Comparison of ENCODE assay signal across 9 cellular contexts in the genomic region with DNA sequence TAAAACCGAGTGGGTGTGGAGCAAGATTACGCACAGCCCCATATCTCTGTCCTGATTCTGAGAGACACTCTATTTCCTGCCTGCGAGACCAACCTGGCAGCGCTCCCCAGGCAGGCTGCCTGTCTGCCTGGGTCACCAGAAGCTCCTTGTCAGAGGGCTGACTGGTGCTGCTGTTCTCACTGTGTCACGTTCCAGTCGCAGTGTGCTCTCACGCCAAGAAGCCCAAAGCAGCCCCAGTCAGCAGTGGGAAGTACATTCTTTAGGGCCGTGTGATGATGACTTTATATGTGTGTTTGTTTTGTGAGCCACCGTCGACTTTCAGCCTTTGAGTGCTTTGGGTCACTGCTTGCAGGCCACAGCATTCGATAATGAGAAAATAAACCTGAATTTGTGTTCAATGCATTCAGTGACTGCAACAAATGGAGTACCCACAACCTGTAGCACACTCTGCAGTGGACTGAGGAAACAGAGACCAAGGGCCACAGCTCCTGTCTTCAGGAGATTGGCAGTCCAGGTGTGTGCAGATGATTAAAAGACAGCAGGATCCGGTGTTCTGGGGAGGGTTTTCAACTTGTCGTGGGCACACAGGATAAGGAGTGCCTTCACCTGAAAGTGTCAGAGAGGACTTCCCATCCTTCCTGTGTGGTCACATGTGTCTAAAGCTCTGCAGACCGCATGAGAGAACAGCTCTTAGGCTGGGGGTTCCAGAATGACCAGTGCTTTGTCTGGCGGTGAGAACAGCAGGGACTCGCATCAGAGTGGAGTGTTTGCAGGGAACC. TPM values are rescaled to one million over a fixed set of nuclear protein-coding genes. Genes with fewer than 3 reads are reported as not detected.
A peak's percentile ranks its signal among the peaks of the same experiment; 100 is the strongest.
DNase-seq lines count a peak whose midpoint lies in the region; ATAC-seq, FAIRE-seq and TF ChIP-seq lines count a peak whose summit lies in the region.
"Had no signal": no experiment of that assay in that cellular context is flagged by ENCODE, and none has a peak within 500 bp of the region (broad histone marks: within the 10 kb centered on the region; RNA-seq: fewer than 3 reads in every experiment).

No MANE protein-coding gene starts in this region.

- no peaks in the 10 kb centered on the region for H3K27me3 ChIP-seq in Peyer's patch
- H3K27me3 ChIP-seq in duodenal mucosa (ENCODE audit: control insufficient read depth in 1 of 2, insufficient read depth in 2 of 2, low read length in 2 of 2), result peaks cover 18 to 19% of the 10 kb centered on the region in 2 donors
- peaks cover 0 to 7% (median 0%) of the 10 kb centered on the region in 4 donors for H3K27me3 ChIP-seq in pancreas

- WGBS in pancreas, 2 donors, result 52 to 54% methylated on average over 16 of the region's 16 CpGs

- H3K4me1 ChIP-seq in Peyer's patch, result peaks cover 7 to 64% (median 13%) of the 10 kb centered on the region in 4 donors
- peaks cover 60 to 67% of the 10 kb centered on the region in 2 donors for H3K4me1 ChIP-seq in duodenal mucosa (ENCODE audit: control insufficient read depth in 1 of 2, insufficient read depth in 2 of 2, low read length in 2 of 2)
- H3K4me1 ChIP-seq in pancreas, result peaks cover 0 to 22% (median 0%) of the 10 kb centered on the region in 3 donors

- H3K9me3 ChIP-seq in Peyer's patch (no peaks in the 10 kb centered on the region), duodenal mucosa (ENCODE audit: control insufficient read depth in 1 of 2, low read length in 2 of 2) (no peaks in the 10 kb centered on the region), pancreas (no peaks in the 10 kb centered on the region)

- intact Hi-C loops in pancreas (cut with DNase I), result no loop called here

- TF ChIP-seq POLR2A in Peyer's patch (IDR thresholded peaks at IDR 0.05), result peak in 1 of 2 donors; percentile 22

- H3K27ac ChIP-seq in Peyer's patch, result peak overlapping the region in 3 of 4 donors; percentile 32 to 84 (median 75)
- peak overlapping the region; percentile 47 for H3K27ac ChIP-seq in duodenal mucosa (ENCODE audit: low read depth, low read length)
- H3K27ac ChIP-seq in pancreas, result peak overlapping the region in 2 of 4 donors; percentile 54 to 60
- H3K27ac ChIP-seq: skin epidermis had no signal

- FAIRE-seq in pancreas (lab: Jason Lieb, UNC) (no peak), frontal cortex (lab: Jason Lieb, UNC) (no peak)

- DNase-seq in Peyer's patch, result peak in 2 of 3 donors; percentile 66 to 72
- DNase-seq in pancreas, result peak in 3 of 6 donors; percentile 20 to 43 (median 28)
- no peak for DNase-seq in frontal cortex (ENCODE audit: low spot score in 2 of 2)

- peak overlapping the region; percentile 21 to 49 for H3K9ac ChIP-seq in duodenal mucosa (ENCODE audit: low read depth in 1 of 2, low read length in 2 of 2)

- no peak for TF ChIP-seq CTCF in Peyer's patch (IDR thresholded peaks at IDR 0.05)
- TF ChIP-seq CTCF in pancreas (IDR thresholded peaks at IDR 0.05), result no peak

- no peaks in the 10 kb centered on the region for H3K36me3 ChIP-seq in Peyer's patch
- H3K36me3 ChIP-seq in duodenal mucosa (ENCODE audit: control insufficient read depth in 1 of 2, insufficient read depth in 2 of 2, low read length in 2 of 2), result no peaks in the 10 kb centered on the region
- H3K36me3 ChIP-seq in pancreas, result no peaks in the 10 kb centered on the region

- H3K4me3 ChIP-seq in Peyer's patch, result no peak overlapping the region
- peak overlapping the region; percentile 53 to 81 for H3K4me3 ChIP-seq in duodenal mucosa (ENCODE audit: low read depth in 1 of 2, low read length in 2 of 2)
- no peak overlapping the region for H3K4me3 ChIP-seq in pancreas
- H3K4me3 ChIP-seq: skin epidermis had no signal

- peak; percentile 35 for ATAC-seq in GM18508 (IDR thresholded peaks at IDR 0.05; ENCODE audit: insufficient read depth, unreplicated experiment)
- peak; percentile 15 to 49 (median 45) for ATAC-seq in pancreas
- ATAC-seq in GM18873 (IDR thresholded peaks at IDR 0.05; ENCODE audit: low FRiP score, unreplicated experiment), result no peak
- no peak for ATAC-seq in HG03469 (IDR thresholded peaks at IDR 0.05; ENCODE audit: unreplicated experiment)
- ATAC-seq in GM19455 (IDR thresholded peaks at IDR 0.05; ENCODE audit: unreplicated experiment), result no peak

RNA-seq across cellular contexts. Expression of a gene that starts 4.8 kb away (rescaled TPM):
- total RNA-seq in Peyer's patch (10 to 100 TPM; 29.6 to 64.6 (median 43.1) TPM), pancreas (1 to 10 TPM in 5 of 6 donors, under 1 TPM in 1; 0.98 to 6.2 (median 3.7) TPM), frontal cortex (0.82 TPM)
- polyA plus RNA-seq in pancreas, result 1 to 10 TPM in 1 of 2 donors, under 1 TPM in 1; 0.80 to 3.2 TPM

Comparison
In these comparisons a context has a peak if more than half of its experiments do, and no peak if none do; other contexts are left out.
1. ATAC-seq: peak in GM18508 (single experiment) and pancreas (4 of 4); none in GM18873 (single experiment), HG03469 (single experiment) and GM19455 (single experiment).
2. DNase-seq: peak in Peyer's patch (2 of 3); none in frontal cortex (0 of 2).
3. H3K4me3 ChIP-seq: peak in duodenal mucosa (2 of 2); none in Peyer's patch (0 of 4) and pancreas (0 of 4).
4. RNA of a gene that starts 4.8 kb away (total RNA-seq): 29.6 to 64.6 TPM in Peyer's patch; 0.98 to 6.2 TPM in pancreas and 0.82 TPM in frontal cortex (single experiment); every median in the first group is over 4 times any median in the second.